ENCODE assay signal across 17 cellular contexts in genomic region chr19:29328586-29328985, GRCh38.
DNase-seq lines count a peak whose midpoint lies in the region; ATAC-seq lines count a peak whose summit lies in the region.
"Had no signal": no experiment of that assay in that cellular context is flagged by ENCODE, and none has a peak within 500 bp of the region (broad histone marks: within the 10 kb centered on the region; RNA-seq: fewer than 3 reads in every experiment).

No MANE protein-coding gene starts in this region.

- peak overlapping the region; percentile 58 for H3K27ac ChIP-seq in Karpas-422 (ENCODE audit: low read length)
- H3K27ac ChIP-seq: BLaER1 treated with 17β-estradiol and CSF1 and Interleukin-3, amounts not matched to agents 10 nM and 100 nM had no signal

- peaks cover 53% of the 10 kb centered on the region for H3K4me1 ChIP-seq in Karpas-422 (ENCODE audit: low read length)
- H3K4me1 ChIP-seq: BE2C; BLaER1 treated with 17β-estradiol and CSF1 and Interleukin-3, amounts not matched to agents 10 nM and 100 nM; HAP-1 had no signal

- ATAC-seq in GM21825 (IDR thresholded peaks at IDR 0.05; ENCODE audit: unreplicated experiment): no peak
- ATAC-seq in left colon: no peak

- H3K79me2 ChIP-seq in Karpas-422 (ENCODE audit: low read length): no peaks in the 10 kb centered on the region

- H4K20me1 ChIP-seq in Karpas-422 (ENCODE audit: insufficient read depth, low read depth, low read length): no peaks in the 10 kb centered on the region
- H4K20me1 ChIP-seq: BLaER1 treated with 17β-estradiol and CSF1 and Interleukin-3, amounts not matched to agents 10 nM and 100 nM had no signal

- H3K27me3 ChIP-seq in Karpas-422 (ENCODE audit: low read length): no peaks in the 10 kb centered on the region
- H3K27me3 ChIP-seq: BE2C; BLaER1 treated with 17β-estradiol and CSF1 and Interleukin-3, amounts not matched to agents 10 nM and 100 nM had no signal

- intact Hi-C loops in posterior vena cava (cut with DNase I): no loop called here
- intact Hi-C loops in left colon (cut with DNase I, micrococcal nuclease): no loop called here

- no peak overlapping the region for H3K4me3 ChIP-seq in Karpas-422 (ENCODE audit: low read length)
- H3K4me3 ChIP-seq: BLaER1 treated with 17β-estradiol and CSF1 and Interleukin-3, amounts not matched to agents 10 nM and 100 nM; HAP-1 had no signal

- no peaks in the 10 kb centered on the region for H3K9me2 ChIP-seq in Karpas-422 (replicated peaks; ENCODE audit: insufficient read depth, low read length)

- no peaks in the 10 kb centered on the region; the same call in 1 of the 2 replicates for H3K36me3 ChIP-seq in Karpas-422 (ENCODE audit: insufficient read depth, low read length)
- H3K36me3 ChIP-seq: BE2C; BLaER1 treated with 17β-estradiol and CSF1 and Interleukin-3, amounts not matched to agents 10 nM and 100 nM; HAP-1 had no signal

- no peak overlapping the region for H3K9ac ChIP-seq in Karpas-422 (ENCODE audit: low read length)
- H3K9ac ChIP-seq: BLaER1 treated with 17β-estradiol and CSF1 and Interleukin-3, amounts not matched to agents 10 nM and 100 nM had no signal

- H3K9me3 ChIP-seq in Karpas-422 (ENCODE audit: low read length): no peaks in the 10 kb centered on the region
- H3K9me3 ChIP-seq: BE2C, HAP-1 had no signal

- peak; percentile 69 for DNase-seq in Karpas-422
- peak; percentile 94 for DNase-seq in NCI-H526 treated with DMSO at 0.1 percent for 48 hours (lab: John Stamatoyannopoulos, UW)
- peak; percentile 46 for DNase-seq in posterior vena cava (ENCODE audit: low spot score)
- no peak for DNase-seq in hippocampal formation (lab: John Stamatoyannopoulos, UW)
- no peak for DNase-seq in left colon
- DNase-seq: AML-193; BE2C; CD4-positive, alpha-beta T cell; CD8-positive, alpha-beta memory T cell; DMS53; DMS79 treated with DMSO at 0.1 percent for 48 hours; GF-D8; GOT3; HFFc6 had no signal

- no peak overlapping the region for H2AFZ ChIP-seq in Karpas-422 (ENCODE audit: low read length)

- H3K4me2 ChIP-seq in Karpas-422 (ENCODE audit: low read depth, low read length, poor library complexity, severe bottlenecking): peak overlapping the region; percentile 23
- H3K4me2 ChIP-seq: BLaER1 treated with 17β-estradiol and CSF1 and Interleukin-3, amounts not matched to agents 10 nM and 100 nM had no signal

Comparison
In these comparisons a context has a peak if more than half of its experiments do, and no peak if none do; other contexts are left out.
1. DNase-seq: peak in Karpas-422 (single experiment), NCI-H526 treated with DMSO at 0.1 percent for 48 hours (single experiment) and posterior vena cava (single experiment); none in hippocampal formation (0 of 2) and left colon (0 of 2).